Comparison of ENCODE assay signal across 11 cellular contexts in the genomic region with DNA sequence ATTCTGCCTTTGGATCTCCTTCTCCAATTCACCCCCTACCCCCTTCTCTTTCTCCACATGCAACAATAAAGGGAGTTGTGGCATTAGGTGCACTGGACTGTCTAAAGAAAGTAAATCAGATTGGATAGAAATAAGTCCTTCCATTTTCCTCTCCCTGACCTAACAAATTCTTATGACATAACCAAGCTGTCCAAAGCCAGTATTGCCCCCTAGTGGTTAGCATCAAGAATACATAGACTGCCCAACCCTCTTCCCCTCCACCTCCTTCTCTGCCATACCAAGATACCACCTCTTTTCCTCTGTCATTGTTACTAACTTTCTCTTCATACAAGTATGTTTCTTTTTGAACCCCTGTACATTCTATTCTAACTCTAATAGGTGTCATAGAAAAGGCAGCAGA. TPM values are rescaled to one million over a fixed set of nuclear protein-coding genes. Genes with fewer than 3 reads are reported as not detected.
DNase-seq lines count a peak whose midpoint lies in the region; ATAC-seq and TF ChIP-seq lines count a peak whose summit lies in the region.
"Had no signal": no experiment of that assay in that cellular context is flagged by ENCODE, and none has a peak within 500 bp of the region (broad histone marks: within the 10 kb centered on the region; RNA-seq: fewer than 3 reads in every experiment).

No MANE protein-coding gene starts in this region.

- peaks cover 0 to 96% (median 24%) of the 10 kb centered on the region in 3 donors for H3K4me1 ChIP-seq in gastroesophageal sphincter
- peaks cover 0 to 21% of the 10 kb centered on the region in 2 donors for H3K4me1 ChIP-seq in uterus

- DNase-seq in EL (peak; percentile 51), OCI-M1 (lab: John Stamatoyannopoulos, UW) (peak; percentile 70), uterus (no peak)

- intact Hi-C loops in uterus (cut with DNase I; ENCODE audit: low total_unique reads) = no loop called here

- H3K27me3 ChIP-seq in gastroesophageal sphincter (no peaks in the 10 kb centered on the region), uterus (no peaks in the 10 kb centered on the region)

- no peak overlapping the region for H3K27ac ChIP-seq in 22Rv1
- H3K27ac ChIP-seq in gastroesophageal sphincter = peak overlapping the region in 3 of 4 donors; percentile 76 to 91 (median 80)
- H3K27ac ChIP-seq in uterus = no peak overlapping the region
- H3K27ac ChIP-seq: SK-N-MC had no signal

- H3K9me3 ChIP-seq in gastroesophageal sphincter = peaks cover 0 to 6% (median 0%) of the 10 kb centered on the region in 3 donors
- no peaks in the 10 kb centered on the region for H3K9me3 ChIP-seq in uterus

- TF ChIP-seq CTCF in 22Rv1 (IDR thresholded peaks at IDR 0.05) (peak; percentile 49), gastroesophageal sphincter (IDR thresholded peaks at IDR 0.05) (peak in 2 of 4 experiments; percentile 6 to 18), uterus (IDR thresholded peaks at IDR 0.05) (no peak)

- H3K4me3 ChIP-seq in gastroesophageal sphincter = no peak overlapping the region
- H3K4me3 ChIP-seq in uterus = no peak overlapping the region
- H3K4me3 ChIP-seq: SK-N-MC had no signal

- TF ChIP-seq POLR2A in gastroesophageal sphincter (IDR thresholded peaks at IDR 0.05) (no peak), uterus (IDR thresholded peaks at IDR 0.05) (no peak)

- ATAC-seq in gastroesophageal sphincter (no peak), GM18498 (IDR thresholded peaks at IDR 0.05; ENCODE audit: unreplicated experiment) (no peak), GM18520 (IDR thresholded peaks at IDR 0.05; ENCODE audit: unreplicated experiment) (no peak), HG02798 (IDR thresholded peaks at IDR 0.05; ENCODE audit: poor library complexity, unreplicated experiment) (no peak)
- ATAC-seq: naive thymus-derived CD8-positive, alpha-beta T cell; stimulated activated naive CD8-positive, alpha-beta T cell treated with anti-CD3 and anti-CD28 coated beads, Interleukin-15, amount 100 ng/mL, for 72 hours had no signal

- no peaks in the 10 kb centered on the region for H3K36me3 ChIP-seq in gastroesophageal sphincter
- no peaks in the 10 kb centered on the region for H3K36me3 ChIP-seq in uterus

- no peak for TF ChIP-seq EP300 in gastroesophageal sphincter (IDR thresholded peaks at IDR 0.05)

RNA-seq across cellular contexts. Expression of gene PPARGC1B, which starts 45.7 kb away (rescaled TPM):
- 10 to 100 TPM in 2 of 4 donors, 1 to 10 TPM in 2; 5.1 to 15.3 (median 9.6) TPM for total RNA-seq in gastroesophageal sphincter
- total RNA-seq in uterus = 10 to 100 TPM in 1 of 4 donors, 1 to 10 TPM in 2, under 1 TPM in 1; 0.88 to 17.7 (median 1.9) TPM

Comparison
In these comparisons a context has a peak if more than half of its experiments do, and no peak if none do; other contexts are left out.
1. H3K27ac ChIP-seq: peak in gastroesophageal sphincter (3 of 4); none in 22Rv1 (single experiment) and uterus (0 of 2).
2. DNase-seq: peak in EL (single experiment) and OCI-M1 (single experiment); none in uterus (0 of 2).